In genomic region chr1:154774175-154774855, GRCh38 we compare ENCODE assay signal across 13 cellular contexts.
DNase-seq lines count a peak whose midpoint lies in the region; ATAC-seq and TF ChIP-seq lines count a peak whose summit lies in the region.
"Had no signal": no experiment of that assay in that cellular context is flagged by ENCODE, and none has a peak within 500 bp of the region (broad histone marks: within the 10 kb centered on the region; RNA-seq: fewer than 3 reads in every experiment).

No MANE protein-coding gene starts in this region.

- in situ Hi-C loops in GM13977 (cut with MboI; ENCODE audit: low pct_unique_long_range_greater_than_20kb, low sequenced_read_pairs, unreplicated experiment): no loop called here

- H4K20me1 ChIP-seq in DOHH2 (ENCODE audit: control insufficient read depth, insufficient read depth, low read depth, low read length): no peaks in the 10 kb centered on the region; the same call in 1 of the 2 replicates

- H3F3A ChIP-seq in DOHH2 (ENCODE audit: control insufficient read depth, insufficient read depth): no peaks in the 10 kb centered on the region

- no peak overlapping the region for H3K4me3 ChIP-seq in DOHH2 (ENCODE audit: low read length)
- no peak overlapping the region for H3K4me3 ChIP-seq in spleen
- no peak overlapping the region for H3K4me3 ChIP-seq in ovary

- intact Hi-C loops in spleen (cut with DNase I; ENCODE audit: low total_unique reads) (no loop called here), ovary (cut with DNase I) (no loop called here), left ventricle myocardium superior (cut with micrococcal nuclease) (no loop called here)

- no peaks in the 10 kb centered on the region for H3K9me2 ChIP-seq in DOHH2 (replicated peaks; ENCODE audit: control insufficient read depth, low read length)

- 0 out of 2 replicates have a peak overlapping the region, but pooled peaks have one; percentile 5 for H3K4me2 ChIP-seq in DOHH2 (ENCODE audit: low read length)

- DNase-seq in GM13977 (ENCODE audit: low spot score) (peak; percentile 50), caudate nucleus (lab: John Stamatoyannopoulos, UW) (no peak), spleen (peak; percentile 14), ovary (no peak), T1000 (lab: John Stamatoyannopoulos, UW) (no peak), left ventricle myocardium superior (no peak)
- DNase-seq: CD8-positive, alpha-beta memory T cell; KG1; NCI-H1694; NCI-H345; NCI-H526 treated with DMSO at 0.1 percent for 48 hours; OCI-M1 had no signal

- no peaks in the 10 kb centered on the region for H3K79me2 ChIP-seq in DOHH2 (ENCODE audit: control insufficient read depth, low read length)

- TF ChIP-seq POLR2A in spleen (IDR thresholded peaks at IDR 0.05) (no peak), ovary (IDR thresholded peaks at IDR 0.05) (no peak)

- TF ChIP-seq CTCF in DOHH2 (IDR thresholded peaks at IDR 0.05; ENCODE audit: low read depth, low read length, poor library complexity, severe bottlenecking) (no peak), GM13977 (IDR thresholded peaks at IDR 0.05; ENCODE audit: extremely low read depth, insufficient read depth, missing control alignments) (no peak), spleen (IDR thresholded peaks at IDR 0.05 in 8 of 11, conservative IDR thresholded peaks at IDR 0.05 in 3 of 11) (no peak), ovary (IDR thresholded peaks at IDR 0.05) (no peak)

- H3K36me3 ChIP-seq in DOHH2 (ENCODE audit: control insufficient read depth, low read length) (peaks cover 57% of the 10 kb centered on the region), spleen (no peaks in the 10 kb centered on the region), ovary (no peaks in the 10 kb centered on the region)

- ATAC-seq in left ventricle myocardium superior: no peak

- no peak for TF ChIP-seq EP300 in ovary (IDR thresholded peaks at IDR 0.05)

- H3K9me3 ChIP-seq in DOHH2 (ENCODE audit: control insufficient read depth, insufficient read depth, low read length) (no peaks in the 10 kb centered on the region), spleen (peaks cover 0 to 7% (median 2%) of the 10 kb centered on the region in 8 donors), ovary (no peaks in the 10 kb centered on the region)

- H3K27ac ChIP-seq in DOHH2 (ENCODE audit: low read depth, low read length) (peak overlapping the region; percentile 5; the same call in 1 of the 2 replicates), caudate nucleus (ENCODE audit: low read depth, low read length) (peak overlapping the region; percentile 32), spleen (no peak overlapping the region), ovary (no peak overlapping the region)

- H3K4me1 ChIP-seq in DOHH2 (ENCODE audit: control insufficient read depth, low read length): peaks cover 27% of the 10 kb centered on the region
- H3K4me1 ChIP-seq in spleen: no peaks in the 10 kb centered on the region
- no peaks in the 10 kb centered on the region for H3K4me1 ChIP-seq in ovary (ENCODE audit: insufficient read depth)

- H3K27me3 ChIP-seq in DOHH2 (ENCODE audit: control insufficient read depth, low read length) (no peaks in the 10 kb centered on the region), spleen (replicated peaks in 1 of 7) (no peaks in the 10 kb centered on the region), ovary (no peaks in the 10 kb centered on the region)

- 67 to 84% (median 74%) methylated on average over 7 of the region's 7 CpGs for WGBS in spleen, 5 donors
- WGBS in ovary, 3 donors: 89 to 91% (median 89%) methylated on average over 7 of the region's 7 CpGs

Comparison
In these comparisons a context has a peak if more than half of its experiments do, and no peak if none do; other contexts are left out.
1. H3K27ac ChIP-seq: peak in DOHH2 (single experiment) and caudate nucleus (single experiment); none in spleen (0 of 8) and ovary (0 of 2).
2. DNase-seq: peak in GM13977 (single experiment) and spleen (single experiment); none in caudate nucleus (0 of 61), ovary (0 of 5), T1000 (single experiment) and left ventricle myocardium superior (single experiment).